ENCODE assay signal across 13 cellular contexts in genomic region chr1:93702828-93703183, GRCh38. TPM values are rescaled to one million over a fixed set of nuclear protein-coding genes. Genes with fewer than 3 reads are reported as not detected.
DNase-seq lines count a peak whose midpoint lies in the region; ATAC-seq and TF ChIP-seq lines count a peak whose summit lies in the region.
"Had no signal": no experiment of that assay in that cellular context is flagged by ENCODE, and none has a peak within 500 bp of the region (broad histone marks: within the 10 kb centered on the region; RNA-seq: fewer than 3 reads in every experiment).

No MANE protein-coding gene starts in this region.

- ATAC-seq in GM19397 (IDR thresholded peaks at IDR 0.05; ENCODE audit: unreplicated experiment) (no peak), HG03097 (IDR thresholded peaks at IDR 0.05; ENCODE audit: low FRiP score, unreplicated experiment) (no peak)

- CTCF ChIA-PET in AG04449 (lab: Yijun Ruan, JAX): interaction anchor here (0.8 to 3.1 kb wide), 15 partner anchors 9 to 141 kb away, joined by 3 to 16 read pairs (median 5); partner anchors contain the start of gene BCAR3

- H3K36me3 Mint-ChIP-seq in endodermal cell (ENCODE audit: low read depth) (no peaks in the 10 kb centered on the region), mesothelial cell of epicardium (no peaks in the 10 kb centered on the region)

- peaks cover 10% of the 10 kb centered on the region for H3K4me1 ChIP-seq in endodermal cell (ENCODE audit: control insufficient read depth, insufficient read depth, low read length)
- peaks cover 24% of the 10 kb centered on the region for H3K4me1 ChIP-seq in vagina

- no peak overlapping the region for H3K4me3 Mint-ChIP-seq in endodermal cell
- H3K4me3 Mint-ChIP-seq in mesothelial cell of epicardium: no peak overlapping the region

- no peak for TF ChIP-seq POLR2A in vagina (IDR thresholded peaks at IDR 0.05)

- POLR2A ChIA-PET in AG04449 (lab: Yijun Ruan, JAX): interaction anchor here (0.7 to 1.5 kb wide), 5 partner anchors 22 to 143 kb away, joined by 3 to 8 read pairs (median 3); partner anchors contain the start of gene BCAR3

- H3K4me3 ChIP-seq in AG04449 (ENCODE audit: low read depth, low read length): no peak overlapping the region
- no peak overlapping the region for H3K4me3 ChIP-seq in endodermal cell (ENCODE audit: low read length)
- no peak overlapping the region for H3K4me3 ChIP-seq in vagina
- H3K4me3 ChIP-seq: testis had no signal

- H3K27ac ChIP-seq in endodermal cell (ENCODE audit: low read depth, low read length) (no peak overlapping the region), vagina (no peak overlapping the region)
- H3K27ac ChIP-seq: testis had no signal

- no peak for DNase-seq in AG04449 (ENCODE audit: low read depth, low spot score)
- peak; percentile 24 for DNase-seq in LoVo (ENCODE audit: low spot score)
- DNase-seq in endodermal cell: no peak
- DNase-seq in mesothelial cell of epicardium (ENCODE audit: low spot score in 2 of 2, unreplicated experiment in 2 of 2): no peak
- no peak for DNase-seq in vagina (ENCODE audit: extremely low spot score in 2 of 2)
- DNase-seq in NCI-H2107 (lab: John Stamatoyannopoulos, UW): no peak
- DNase-seq: activated CD8-positive, alpha-beta memory T cell treated with anti-CD3 and anti-CD28 coated beads, Interleukin-2, amount 50 U/mL, for 4 hours; effector CD4-positive, alpha-beta T cell; OCI-M1; retina; testis had no signal

- H3K9me3 Mint-ChIP-seq in endodermal cell (no peaks in the 10 kb centered on the region), mesothelial cell of epicardium (no peaks in the 10 kb centered on the region)

- H3K36me3 ChIP-seq in endodermal cell (ENCODE audit: control insufficient read depth, insufficient read depth, low read length): no peaks in the 10 kb centered on the region
- H3K36me3 ChIP-seq in vagina: no peaks in the 10 kb centered on the region

- TF ChIP-seq CTCF in AG04449 (IDR thresholded peaks at IDR 0.05; ENCODE audit: insufficient read depth, low read length, missing control alignments) (peak; percentile 42), endodermal cell (conservative IDR thresholded peaks at IDR 0.05) (peak; percentile 15), mesothelial cell of epicardium (IDR thresholded peaks at IDR 0.05; ENCODE audit: unreplicated experiment) (no peak), vagina (IDR thresholded peaks at IDR 0.05) (no peak)

- H3K27me3 ChIP-seq in endodermal cell (ENCODE audit: control insufficient read depth, insufficient read depth, low read length, poor library complexity, severe bottlenecking) (no peaks in the 10 kb centered on the region), vagina (no peaks in the 10 kb centered on the region)
- H3K27me3 ChIP-seq: testis had no signal

- peak overlapping the region; percentile 79 for H3K27ac Mint-ChIP-seq in endodermal cell
- H3K27ac Mint-ChIP-seq in mesothelial cell of epicardium: peak overlapping the region; percentile 34

- WGBS in endodermal cell (ENCODE audit: insufficient coverage in 1 of 2, insufficient read length in 1 of 2), 2 experiments: 61 to 100% methylated on average over 2 to 3 of the region's 3 CpGs

- H3K4me1 Mint-ChIP-seq in endodermal cell (peaks cover 36% of the 10 kb centered on the region), mesothelial cell of epicardium (peaks cover 6% of the 10 kb centered on the region)

- H3K9ac ChIP-seq in endodermal cell (ENCODE audit: extremely low read depth, low read length, poor library complexity, severe bottlenecking): no peak overlapping the region

- no peaks in the 10 kb centered on the region for H3K27me3 Mint-ChIP-seq in endodermal cell (ENCODE audit: insufficient read depth)
- H3K27me3 Mint-ChIP-seq in mesothelial cell of epicardium (ENCODE audit: low read depth): no peaks in the 10 kb centered on the region

- H3K9me3 ChIP-seq in endodermal cell (ENCODE audit: control insufficient read depth, low read length): no peaks in the 10 kb centered on the region
- no peaks in the 10 kb centered on the region for H3K9me3 ChIP-seq in vagina
- H3K9me3 ChIP-seq: testis had no signal

- intact Hi-C loops in vagina (cut with DNase I): loop anchor here (5.0 kb wide), 1 partner anchor 39 kb away; no protein-coding TSS in a partner anchor

RNA-seq across cellular contexts. Expression of gene BCAR3, which starts 21.2 kb away (rescaled TPM):
- total RNA-seq in endodermal cell: 10 to 100 TPM; 32.7 to 48.7 TPM
- 23.9 TPM for polyA plus RNA-seq in endodermal cell (2013, experiment 1 of 2)
- 30.7 TPM for polyA plus RNA-seq in endodermal cell (2013, experiment 2 of 2)
- total RNA-seq in mesothelial cell of epicardium: 9.0 to 9.2 TPM (median 9.1 TPM) in 3 replicates
- 22.8 TPM for total RNA-seq in vagina

Comparison
In these comparisons a context has a peak if more than half of its experiments do, and no peak if none do; other contexts are left out.
1. CTCF ChIP-seq: peak in AG04449 (single experiment) and endodermal cell (single experiment); none in mesothelial cell of epicardium (single experiment) and vagina (0 of 3).